In genomic region chr17:73773702-73774101, GRCh38 we compare ENCODE assay signal across 16 cellular contexts.
"Had no signal": no experiment of that assay in that cellular context is flagged by ENCODE, and none has a peak within 500 bp of the region (broad histone marks: within the 10 kb centered on the region; RNA-seq: fewer than 3 reads in every experiment).

No MANE protein-coding gene starts in this region.

- H3K36me3 ChIP-seq: esophagus squamous epithelium, right atrium auricular region, tibial artery, uterus had no signal

- DNase-seq: activated CD4-positive, alpha-beta T cell treated with anti-CD3 and anti-CD28 coated beads for 1 hour; activated CD8-positive, alpha-beta T cell treated with anti-CD3 and anti-CD28 coated beads for 36 hours; activated naive CD4-positive, alpha-beta T cell treated with Interleukin-2 at 50 U/mL for 16 hours; activated T-cell treated with anti-CD3 and anti-CD28 coated beads, Interleukin-2, amount 50 U/mL, for 4 hours; anterior cingulate cortex; cortex of kidney; effector CD4-positive, alpha-beta T cell; esophagus squamous epithelium; head of caudate nucleus; immature natural killer cell; mesenchymal stem cell; stimulated activated CD4-positive, alpha-beta T cell treated with anti-CD3 and anti-CD28 coated beads, Interleukin-4, amount 100 ng/mL, for 1 hour; stimulated activated naive B cell treated with anti-CD40 and anti-IgM and Interleukin-4, amounts not matched to agents 10 μg/mL and 1 μg/mL and 100 μg/mL, for 72 hours; tibial artery; uterus had no signal

- H3K27ac ChIP-seq: esophagus squamous epithelium, right atrium auricular region, tibial artery, uterus had no signal

- H3K4me3 ChIP-seq: esophagus squamous epithelium, right atrium auricular region, tibial artery, uterus had no signal

- H3K4me1 ChIP-seq: uterus had no signal

- H3K27me3 ChIP-seq: right atrium auricular region, uterus had no signal

- H3K9me3 ChIP-seq: esophagus squamous epithelium, right atrium auricular region, tibial artery, uterus had no signal
